Comparison of ENCODE assay signal across 8 cellular contexts in the genomic region with DNA sequence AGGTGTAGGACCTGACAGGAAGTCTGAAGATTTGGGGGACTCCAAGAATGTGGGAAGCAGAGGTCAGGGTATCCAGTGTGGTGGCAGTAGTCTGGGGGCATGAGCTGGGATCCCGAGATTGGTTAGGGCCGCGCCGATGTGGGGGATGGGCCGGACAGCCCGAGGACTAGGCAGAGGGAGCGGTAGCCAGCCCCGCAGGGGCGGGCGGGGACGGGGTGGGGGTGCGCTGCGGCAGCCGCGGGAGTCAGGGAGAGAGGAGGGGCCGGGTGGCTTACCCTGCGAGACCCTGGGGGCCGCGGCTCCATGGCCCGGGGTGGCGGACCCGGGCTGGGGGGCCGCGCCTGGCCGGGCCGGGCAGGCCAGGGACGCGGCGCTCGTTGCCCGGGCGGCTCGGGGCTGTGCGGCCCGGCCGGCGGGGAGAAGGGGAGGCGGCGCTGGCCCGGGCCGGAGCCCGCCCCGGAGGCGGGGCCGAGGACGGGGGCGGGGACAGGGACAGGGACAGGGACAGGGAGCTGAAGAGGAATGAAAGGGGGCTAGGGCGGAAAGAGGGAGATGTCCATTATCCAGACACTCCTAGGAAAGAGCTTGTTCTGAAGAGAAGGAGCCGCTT. TPM values are rescaled to one million over a fixed set of nuclear protein-coding genes. Genes with fewer than 3 reads are reported as not detected.
A peak's percentile ranks its signal among the peaks of the same experiment; 100 is the strongest.
DNase-seq lines count a peak whose midpoint lies in the region; ATAC-seq and TF ChIP-seq lines count a peak whose summit lies in the region.

No MANE protein-coding gene starts in this region.

- peak overlapping the region; percentile 66 for H3K4me3 ChIP-seq in osteoblast (ENCODE audit: insufficient read depth, low read length)

- H3K36me3 Mint-ChIP-seq in WTC11: peaks cover 10% of the 10 kb centered on the region
- H3K36me3 Mint-ChIP-seq in activated CD4-positive, alpha-beta memory T cell treated with anti-CD3 and anti-CD28 coated beads, Interleukin-2, amount 10 ng/mL, durations not matched to agents 7 days and 5 days (ENCODE audit: low read depth): no peaks in the 10 kb centered on the region

- H3K4me3 Mint-ChIP-seq in WTC11: peak overlapping the region; percentile 82
- H3K4me3 Mint-ChIP-seq in activated CD4-positive, alpha-beta memory T cell treated with anti-CD3 and anti-CD28 coated beads, Interleukin-2, amount 10 ng/mL, durations not matched to agents 7 days and 5 days: no peak overlapping the region

- peaks cover 10% of the 10 kb centered on the region for H3K27me3 Mint-ChIP-seq in WTC11 (ENCODE audit: low read depth)
- H3K27me3 Mint-ChIP-seq in activated CD4-positive, alpha-beta memory T cell treated with anti-CD3 and anti-CD28 coated beads, Interleukin-2, amount 10 ng/mL, durations not matched to agents 7 days and 5 days: peaks cover 3% of the 10 kb centered on the region

- no peaks in the 10 kb centered on the region for H3K9me3 Mint-ChIP-seq in WTC11
- no peaks in the 10 kb centered on the region for H3K9me3 Mint-ChIP-seq in activated CD4-positive, alpha-beta memory T cell treated with anti-CD3 and anti-CD28 coated beads, Interleukin-2, amount 10 ng/mL, durations not matched to agents 7 days and 5 days

- peak; percentile 80 for DNase-seq in WTC11 (ENCODE audit: low spot score)
- DNase-seq in germinal center (ENCODE audit: low spot score): peak; percentile 27
- peak; percentile 98 for DNase-seq in osteoblast (ENCODE audit: insufficient read length, low spot score, missing footprints)
- DNase-seq in activated effector memory CD4-positive, alpha-beta T cell treated with anti-CD3 and anti-CD28 coated beads, Interleukin-2, amount 50 U/mL, for 16 hours: no peak
- no peak for DNase-seq in DMS79 (lab: John Stamatoyannopoulos, UW)
- DNase-seq in activated CD4-positive, alpha-beta memory T cell treated with anti-CD3 and anti-CD28 coated beads, Interleukin-2, amount 10 ng/mL, durations not matched to agents 7 days and 5 days: no peak

- H3K27me3 ChIP-seq in osteoblast (ENCODE audit: insufficient read depth, low read length): no peaks in the 10 kb centered on the region

- no peaks in the 10 kb centered on the region for H3K9me3 ChIP-seq in osteoblast (ENCODE audit: low read depth, low read length)

- H2AFZ ChIP-seq in osteoblast (ENCODE audit: low read length): peak overlapping the region; percentile 58

- H3K27ac Mint-ChIP-seq in WTC11: no peak overlapping the region
- H3K27ac Mint-ChIP-seq in activated CD4-positive, alpha-beta memory T cell treated with anti-CD3 and anti-CD28 coated beads, Interleukin-2, amount 10 ng/mL, durations not matched to agents 7 days and 5 days: no peak overlapping the region

- H3K4me1 Mint-ChIP-seq in WTC11: peaks cover 17% of the 10 kb centered on the region
- H3K4me1 Mint-ChIP-seq in activated CD4-positive, alpha-beta memory T cell treated with anti-CD3 and anti-CD28 coated beads, Interleukin-2, amount 10 ng/mL, durations not matched to agents 7 days and 5 days: peaks cover 31% of the 10 kb centered on the region

- H3K4me1 ChIP-seq in osteoblast (ENCODE audit: insufficient read depth, low read length): peaks cover 14% of the 10 kb centered on the region

- peak overlapping the region; percentile 80 for H3K4me2 ChIP-seq in osteoblast (ENCODE audit: insufficient read depth, low read length)

- no peaks in the 10 kb centered on the region for H3K79me2 ChIP-seq in osteoblast (ENCODE audit: insufficient read depth, low read length)

- H3K27ac ChIP-seq in C4-2B (peak overlapping the region; percentile 57), osteoblast (ENCODE audit: low read depth, low read length) (peak overlapping the region; percentile 6)

- no peaks in the 10 kb centered on the region for H4K20me1 ChIP-seq in osteoblast (ENCODE audit: insufficient read depth, low read length)

- TF ChIP-seq CTCF in C4-2B (conservative IDR thresholded peaks at IDR 0.05) (no peak), WTC11 (IDR thresholded peaks at IDR 0.05) (no peak), osteoblast (IDR thresholded peaks at IDR 0.05; ENCODE audit: extremely low read depth, low read depth, low read length) (no peak)

- CTCF ChIA-PET in WTC11 (lab: Charles Lee): interaction anchor here (0.6 to 4.3 kb wide), 65 partner anchors 8 to 388 kb away, joined by 3 to 167 read pairs (median 5); partner anchors contain the start of genes CBX5, COPZ1, HNRNPA1 and HOXC5
- CTCF ChIA-PET in activated CD4-positive, alpha-beta memory T cell treated with anti-CD3 and anti-CD28 coated beads, Interleukin-2, amount 10 ng/mL, durations not matched to agents 7 days and 5 days (lab: Charles Lee): interaction anchor here (0.5 to 5.0 kb wide), 42 partner anchors 8 to 771 kb away, joined by 3 to 39 read pairs (median 4); partner anchors contain the start of genes COPZ1 and NCKAP1L

- POLR2A ChIA-PET in WTC11 (lab: Charles Lee): interaction anchor here (1.1 to 1.8 kb wide), 6 partner anchors 12 to 99 kb away, joined by 3 to 10 read pairs (median 4); partner anchors contain the start of genes CBX5 and HNRNPA1
- POLR2A ChIA-PET in activated CD4-positive, alpha-beta memory T cell treated with anti-CD3 and anti-CD28 coated beads, Interleukin-2, amount 10 ng/mL, durations not matched to agents 7 days and 5 days (lab: Charles Lee): interaction anchor here (1.2 to 3.5 kb wide), 4 partner anchors 20 to 164 kb away, joined by 4 to 12 read pairs (median 5); no protein-coding TSS in a partner anchor

- ATAC-seq in HG03521 (IDR thresholded peaks at IDR 0.05; ENCODE audit: unreplicated experiment) (peak; percentile 46), WTC11 (peak; percentile 88)

- no peaks in the 10 kb centered on the region for H3K36me3 ChIP-seq in osteoblast (ENCODE audit: insufficient read depth, low read length)

TF ChIP-seq in WTC11, 78 proteins besides CTCF, POLR2A, EP300 and RAD21:
- TF ChIP-seq, protein P1, sequence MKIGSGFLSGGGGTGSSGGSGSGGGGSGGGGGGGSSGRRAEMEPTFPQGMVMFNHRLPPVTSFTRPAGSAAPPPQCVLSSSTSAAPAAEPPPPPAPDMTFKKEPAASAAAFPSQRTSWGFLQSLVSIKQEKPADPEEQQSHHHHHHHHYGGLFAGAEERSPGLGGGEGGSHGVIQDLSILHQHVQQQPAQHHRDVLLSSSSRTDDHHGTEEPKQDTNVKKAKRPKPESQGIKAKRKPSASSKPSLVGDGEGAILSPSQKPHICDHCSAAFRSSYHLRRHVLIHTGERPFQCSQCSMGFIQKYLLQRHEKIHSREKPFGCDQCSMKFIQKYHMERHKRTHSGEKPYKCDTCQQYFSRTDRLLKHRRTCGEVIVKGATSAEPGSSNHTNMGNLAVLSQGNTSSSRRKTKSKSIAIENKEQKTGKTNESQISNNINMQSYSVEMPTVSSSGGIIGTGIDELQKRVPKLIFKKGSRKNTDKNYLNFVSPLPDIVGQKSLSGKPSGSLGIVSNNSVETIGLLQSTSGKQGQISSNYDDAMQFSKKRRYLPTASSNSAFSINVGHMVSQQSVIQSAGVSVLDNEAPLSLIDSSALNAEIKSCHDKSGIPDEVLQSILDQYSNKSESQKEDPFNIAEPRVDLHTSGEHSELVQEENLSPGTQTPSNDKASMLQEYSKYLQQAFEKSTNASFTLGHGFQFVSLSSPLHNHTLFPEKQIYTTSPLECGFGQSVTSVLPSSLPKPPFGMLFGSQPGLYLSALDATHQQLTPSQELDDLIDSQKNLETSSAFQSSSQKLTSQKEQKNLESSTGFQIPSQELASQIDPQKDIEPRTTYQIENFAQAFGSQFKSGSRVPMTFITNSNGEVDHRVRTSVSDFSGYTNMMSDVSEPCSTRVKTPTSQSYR (CRISPR knock-in tag; IDR thresholded peaks at IDR 0.05): peak; percentile 31; the same call in 1 of the 2 replicates
- TF ChIP-seq ERG (CRISPR knock-in tag; IDR thresholded peaks at IDR 0.05): no peak

RNA-seq across cellular contexts. Expression of gene ZNF385A, which starts 5.6 kb away (rescaled TPM):
- 18.4 to 23.5 TPM (median 22.2 TPM) in 3 replicates for total RNA-seq in WTC11 (2021)
- total RNA-seq in osteoblast: 0.72 and 0.88 TPM in 2 replicates
- total RNA-seq in activated CD4-positive, alpha-beta memory T cell treated with anti-CD3 and anti-CD28 coated beads, Interleukin-2, amount 10 ng/mL, durations not matched to agents 7 days and 5 days: 1 to 10 TPM in 1 of 2 experiments, under 1 TPM in 1; 0.38 to 1.2 TPM

RNA-seq across cellular contexts. Expression of gene GPR84, which starts 14.6 kb away (rescaled TPM):
- 0.13 TPM in 1 of 3 replicates, not detected in the others for total RNA-seq in WTC11 (2021)
- total RNA-seq in osteoblast: 0.36 TPM in 1 of 2 replicates, not detected in the other
- under 1 TPM; 0.18 to 0.25 TPM for total RNA-seq in activated CD4-positive, alpha-beta memory T cell treated with anti-CD3 and anti-CD28 coated beads, Interleukin-2, amount 10 ng/mL, durations not matched to agents 7 days and 5 days

RNA-seq across cellular contexts. Expression of gene ITGA5, which starts 40.2 kb away (rescaled TPM):
- total RNA-seq in WTC11 (2021) (19.3 to 21.9 TPM (median 20.8 TPM) in 3 replicates), osteoblast (336 and 401 TPM in 2 replicates)
- 100 to 1,000 TPM; 102 to 107 TPM for total RNA-seq in activated CD4-positive, alpha-beta memory T cell treated with anti-CD3 and anti-CD28 coated beads, Interleukin-2, amount 10 ng/mL, durations not matched to agents 7 days and 5 days

RNA-seq across cellular contexts. Expression of gene COPZ1, which starts 54.0 kb away (rescaled TPM):
- total RNA-seq in WTC11 (2021): 98.2 to 116 TPM (median 115 TPM) in 3 replicates
- 96.9 and 104 TPM in 2 replicates for total RNA-seq in osteoblast
- total RNA-seq in activated CD4-positive, alpha-beta memory T cell treated with anti-CD3 and anti-CD28 coated beads, Interleukin-2, amount 10 ng/mL, durations not matched to agents 7 days and 5 days: 100 to 1,000 TPM; 126 to 130 TPM

Comparison
In these comparisons a context has a peak if more than half of its experiments do, and no peak if none do; other contexts are left out.
1. DNase-seq: peak in WTC11 (single experiment), germinal center (single experiment) and osteoblast (single experiment); none in activated effector memory CD4-positive, alpha-beta T cell treated with anti-CD3 and anti-CD28 coated beads, Interleukin-2, amount 50 U/mL, for 16 hours (single experiment), DMS79 (single experiment) and activated CD4-positive, alpha-beta memory T cell treated with anti-CD3 and anti-CD28 coated beads, Interleukin-2, amount 10 ng/mL, durations not matched to agents 7 days and 5 days (single experiment).